In the genomic region with DNA sequence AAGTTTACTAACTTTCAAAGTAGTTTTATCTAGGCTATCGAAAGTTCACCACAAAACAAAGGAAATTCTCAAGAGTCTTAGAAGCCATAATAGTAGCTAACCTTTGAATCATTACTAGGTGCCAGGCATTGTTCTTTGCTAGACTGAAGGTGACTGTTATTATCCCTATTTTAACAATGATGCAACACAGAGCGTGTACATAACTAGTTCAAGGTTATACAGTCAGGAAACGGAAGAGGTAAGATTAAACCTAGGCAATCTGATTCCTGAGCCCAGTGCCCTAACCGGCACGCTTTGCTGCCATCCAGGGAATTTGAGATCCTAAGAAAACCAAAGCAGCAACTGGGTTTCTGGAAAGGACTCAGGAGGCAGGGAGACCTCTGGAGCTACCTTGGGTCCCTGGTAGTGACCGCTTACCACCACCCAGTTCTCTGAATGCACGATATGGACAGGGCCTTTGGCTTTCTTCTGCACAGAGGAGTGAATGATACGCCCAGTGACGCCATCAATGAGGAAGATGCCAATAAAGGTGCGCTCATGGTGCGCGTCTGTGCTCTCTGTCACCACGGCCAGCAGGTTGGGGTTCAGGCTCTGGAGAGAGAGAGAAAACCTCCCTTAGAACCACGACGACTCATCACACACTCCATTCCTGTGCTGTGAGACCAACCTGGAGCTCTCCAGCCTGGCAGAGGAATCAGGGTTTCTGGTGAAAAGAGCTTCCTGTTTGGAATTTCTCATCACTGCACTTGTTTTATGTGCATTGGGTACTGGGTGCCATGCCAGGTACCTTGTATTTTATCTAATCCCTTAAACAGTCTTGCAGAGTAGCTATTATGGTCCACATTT, we compare ENCODE assay signal across 21 cellular contexts. TPM values are rescaled to one million over a fixed set of nuclear protein-coding genes. Genes with fewer than 3 reads are reported as not detected.
DNase-seq lines count a peak whose midpoint lies in the region; ATAC-seq and TF ChIP-seq lines count a peak whose summit lies in the region.
"Had no signal": no experiment of that assay in that cellular context is flagged by ENCODE, and none has a peak within 500 bp of the region (broad histone marks: within the 10 kb centered on the region; RNA-seq: fewer than 3 reads in every experiment).

No MANE protein-coding gene starts in this region.

- no peaks in the 10 kb centered on the region for H3K9me2 ChIP-seq in SK-N-SH

- H3F3A ChIP-seq in SK-N-SH (replicated peaks; ENCODE audit: insufficient read depth) = peaks cover 2% of the 10 kb centered on the region

- H3K79me2 ChIP-seq in SK-N-SH (ENCODE audit: insufficient read depth) = no peaks in the 10 kb centered on the region

- no peak for TF ChIP-seq EP300 in SK-N-SH (IDR thresholded peaks at IDR 0.05; ENCODE audit: borderline replicate concordance in 1 of 2, low read depth in 1 of 2, low read length in 1 of 2)

- peak in 1 of 2 donors; percentile 24 for ATAC-seq in activated naive CD4-positive, alpha-beta T cell treated with anti-CD3 and anti-CD28 coated beads, Interleukin-2, amount 50 U/mL, for 72 hours
- no peak for ATAC-seq in GM21526 (IDR thresholded peaks at IDR 0.05; ENCODE audit: low FRiP score, unreplicated experiment)
- ATAC-seq: natural killer cell had no signal

- TF ChIP-seq RAD21 in SK-N-SH (IDR thresholded peaks at IDR 0.05; ENCODE audit: low read length) = no peak

- H3K27ac ChIP-seq in SK-N-SH (ENCODE audit: low read depth in 2 of 2, low read length in 1 of 2) = no peak overlapping the region
- H3K27ac ChIP-seq: BLaER1, parathyroid adenoma, transverse colon had no signal

- no peak overlapping the region for H3K4me2 ChIP-seq in SK-N-SH
- H3K4me2 ChIP-seq: BLaER1 had no signal

- CTCF ChIA-PET in SK-N-SH (lab: Yijun Ruan, JAX) = interaction anchor here (1.4 to 2.5 kb wide), 2 partner anchors 13 to 18 kb away, joined by 4 to 10 read pairs; partner anchors contain the start of gene UBR4

- TF ChIP-seq CTCF in SK-N-SH (IDR thresholded peaks at IDR 0.05) = no peak
- TF ChIP-seq CTCF in foreskin fibroblast (IDR thresholded peaks at IDR 0.05; ENCODE audit: low read depth, low read length) = no peak

- H3K36me3 Mint-ChIP-seq in activated naive CD4-positive, alpha-beta T cell treated with anti-CD3 and anti-CD28 coated beads, Interleukin-2, amount 50 U/mL, for 72 hours = peaks cover 11 to 36% of the 10 kb centered on the region in 2 donors

- H3K27me3 ChIP-seq in SK-N-SH (ENCODE audit: insufficient read depth) = no peaks in the 10 kb centered on the region
- H3K27me3 ChIP-seq: BLaER1, transverse colon had no signal

- H2AFZ ChIP-seq in SK-N-SH (ENCODE audit: low read depth) = no peak overlapping the region
- H2AFZ ChIP-seq: parathyroid adenoma had no signal

- H3K4me3 ChIP-seq in SK-N-SH (ENCODE audit: low read depth in 2 of 2, low read length in 1 of 2) (no peak overlapping the region), foreskin fibroblast (ENCODE audit: low read depth in 1 of 2, low read length in 2 of 2) (no peak overlapping the region)
- H3K4me3 ChIP-seq: BLaER1, transverse colon had no signal

- no peaks in the 10 kb centered on the region for H4K20me1 ChIP-seq in SK-N-SH (ENCODE audit: insufficient read depth)

- H3K27ac Mint-ChIP-seq in activated naive CD4-positive, alpha-beta T cell treated with anti-CD3 and anti-CD28 coated beads, Interleukin-2, amount 50 U/mL, for 72 hours = peak overlapping the region; percentile 13 to 33

- DNase-seq in activated naive CD4-positive, alpha-beta T cell treated with anti-CD3 and anti-CD28 coated beads, Interleukin-2, amount 50 U/mL, for 72 hours (ENCODE audit: low spot score in 2 of 2) = no peak
- DNase-seq in activated naive CD4-positive, alpha-beta T cell (lab: John Stamatoyannopoulos, UW) = no peak
- DNase-seq in SK-N-SH (no peak), foreskin fibroblast (peak; percentile 16 to 45), NCI-H2196 (lab: John Stamatoyannopoulos, UW; ENCODE audit: unreplicated experiment) (no peak)
- DNase-seq in stimulated activated CD4-positive, alpha-beta T cell treated with anti-CD3 and anti-CD28 coated beads, Interleukin-4, amount 100 ng/mL, for 4 hours = no peak
- no peak for DNase-seq in activated effector memory CD4-positive, alpha-beta T cell treated with Interleukin-2 at 50 U/mL for 16 hours
- DNase-seq: activated CD4-positive, alpha-beta T cell treated with anti-CD3 and anti-CD28 coated beads for 4 hours; activated gamma-delta T cell treated with Interleukin-2 at 50 U/mL for 16 hours; aorta; Calu3; hippocampal formation; islet precursor cell; natural killer cell; NCI-H345; stimulated activated CD4-positive, alpha-beta T cell treated with anti-CD3 and anti-CD28 coated beads, Interleukin-2, amount 100 ng/mL, for 24 hours; transverse colon had no signal

- H3K9me3 Mint-ChIP-seq in activated naive CD4-positive, alpha-beta T cell treated with anti-CD3 and anti-CD28 coated beads, Interleukin-2, amount 50 U/mL, for 72 hours = no peaks in the 10 kb centered on the region
- H3K9me3 Mint-ChIP-seq: natural killer cell; stimulated activated naive CD8-positive, alpha-beta T cell treated with anti-CD3 and anti-CD28 coated beads, Interleukin-15, Interleukin-2, amounts not matched to agents 100 ng/mL and 50 ng/mL, for 24 hours had no signal

- H3K4me1 ChIP-seq in SK-N-SH (ENCODE audit: control insufficient read depth in 1 of 2, insufficient read depth in 2 of 2, low read depth in 1 of 2, low read length in 1 of 2) = no peaks in the 10 kb centered on the region
- H3K4me1 ChIP-seq: transverse colon had no signal

- H3K9me3 ChIP-seq in SK-N-SH = no peaks in the 10 kb centered on the region
- H3K9me3 ChIP-seq: BLaER1, transverse colon had no signal

- H3K36me3 ChIP-seq in SK-N-SH (replicated peaks in 1 of 2; ENCODE audit: control insufficient read depth in 1 of 2, insufficient read depth in 2 of 2, low read length in 1 of 2) = peaks cover 52 to 70% of the 10 kb centered on the region in 2 experiments

- H3K9ac ChIP-seq in SK-N-SH = no peak overlapping the region
- H3K9ac ChIP-seq: BLaER1, parathyroid adenoma had no signal

- 92% methylated on average over 14 of the region's 15 CpGs for WGBS in SK-N-SH (ENCODE audit: low lambda C conversion rate)

- POLR2A ChIA-PET in SK-N-SH (lab: Yijun Ruan, JAX) = interaction anchor here (0.8 kb wide), 1 partner anchor 13 kb away, joined by 3 read pairs; no protein-coding TSS in a partner anchor

TF ChIP-seq in SK-N-SH, 30 proteins besides CTCF, POLR2A, EP300 and RAD21 (continues in another document):
- TF ChIP-seq FOXM1 (IDR thresholded peaks at IDR 0.05; ENCODE audit: low read depth) = no peak
- TF ChIP-seq FOSL2 (IDR thresholded peaks at IDR 0.05; ENCODE audit: borderline replicate concordance, low read depth) = peak; percentile 24; the same call in 1 of the 2 replicates
- TF ChIP-seq SMC3 (IDR thresholded peaks at IDR 0.05; ENCODE audit: low read depth, low read length) = no peak
- TF ChIP-seq IRF3 (IDR thresholded peaks at IDR 0.05; ENCODE audit: low read depth, low read length) = no peak
- no peak for TF ChIP-seq USF1 (IDR thresholded peaks at IDR 0.05; ENCODE audit: borderline replicate concordance, low read depth)
- TF ChIP-seq GABPA (IDR thresholded peaks at IDR 0.05; ENCODE audit: low read depth) = no peak
- no peak for TF ChIP-seq GATA2 (CRISPR knock-in tag; IDR thresholded peaks at IDR 0.05)

RNA-seq across cellular contexts. Expression of gene UBR4, which starts 13.1 kb away (rescaled TPM):
- total RNA-seq in activated naive CD4-positive, alpha-beta T cell treated with anti-CD3 and anti-CD28 coated beads, Interleukin-2, amount 50 U/mL, for 72 hours = 100 to 1,000 TPM; 156 to 199 TPM
- 51.3 and 68.7 TPM in 2 replicates for polyA plus RNA-seq in SK-N-SH (2012; rRNA removed)
- polyA plus RNA-seq in SK-N-SH (2012; cell fraction: cytosol; rRNA removed) = 25.1 and 30.9 TPM in 2 replicates
- 403 and 672 TPM in 2 replicates for polyA plus RNA-seq in SK-N-SH (2012; cell fraction: nucleus; rRNA removed)

RNA-seq across cellular contexts. Expression of gene EMC1, which starts 28.1 kb away (rescaled TPM):
- total RNA-seq in activated naive CD4-positive, alpha-beta T cell treated with anti-CD3 and anti-CD28 coated beads, Interleukin-2, amount 50 U/mL, for 72 hours = 10 to 100 TPM; 42.2 to 44.4 TPM
- 55.9 and 87.6 TPM in 2 replicates for polyA plus RNA-seq in SK-N-SH (2012; rRNA removed)
- 33.2 and 46.1 TPM in 2 replicates for polyA plus RNA-seq in SK-N-SH (2012; cell fraction: cytosol; rRNA removed)
- polyA plus RNA-seq in SK-N-SH (2012; cell fraction: nucleus; rRNA removed) = 103 and 125 TPM in 2 replicates

RNA-seq across cellular contexts. Expression of gene MRTO4, which starts 28.4 kb away (rescaled TPM):
- total RNA-seq in activated naive CD4-positive, alpha-beta T cell treated with anti-CD3 and anti-CD28 coated beads, Interleukin-2, amount 50 U/mL, for 72 hours = 10 to 100 TPM; 60.4 to 83.6 TPM
- polyA plus RNA-seq in SK-N-SH (2012; rRNA removed) = 48.4 and 55.2 TPM in 2 replicates
- 46.5 and 53.8 TPM in 2 replicates for polyA plus RNA-seq in SK-N-SH (2012; cell fraction: cytosol; rRNA removed)
- 44.5 and 50.9 TPM in 2 replicates for polyA plus RNA-seq in SK-N-SH (2012; cell fraction: nucleus; rRNA removed)

Comparison
In these comparisons a context has a peak if more than half of its experiments do, and no peak if none do; other contexts are left out.
1. DNase-seq: peak in foreskin fibroblast (2 of 2); none in activated naive CD4-positive, alpha-beta T cell treated with anti-CD3 and anti-CD28 coated beads, Interleukin-2, amount 50 U/mL, for 72 hours (0 of 2), activated naive CD4-positive, alpha-beta T cell (0 of 4), SK-N-SH (single experiment), NCI-H2196 (single experiment), stimulated activated CD4-positive, alpha-beta T cell treated with anti-CD3 and anti-CD28 coated beads, Interleukin-4, amount 100 ng/mL, for 4 hours (0 of 2) and activated effector memory CD4-positive, alpha-beta T cell treated with Interleukin-2 at 50 U/mL for 16 hours (single experiment).